In the genomic region with DNA sequence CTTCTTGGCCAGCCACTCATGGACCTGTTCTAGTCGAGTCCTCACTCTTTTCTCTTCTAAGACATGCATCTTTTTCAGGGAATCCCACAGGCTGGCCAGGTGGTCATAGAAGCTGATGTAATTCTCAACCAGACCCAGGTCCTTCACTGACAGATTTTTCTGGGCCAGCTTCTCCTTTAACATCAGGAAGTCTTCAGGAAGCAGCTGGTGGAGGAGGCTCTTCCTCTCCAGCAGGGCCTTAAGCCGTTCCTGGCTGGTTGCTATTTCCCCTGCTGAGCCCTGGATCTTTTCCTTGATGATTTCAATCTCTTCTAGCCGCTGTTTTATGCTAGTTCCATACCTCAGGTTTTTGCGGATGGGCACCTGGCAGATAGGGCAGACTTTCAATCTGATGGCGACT, we compare ENCODE assay signal across 21 cellular contexts. TPM values are rescaled to one million over a fixed set of nuclear protein-coding genes. Genes with fewer than 3 reads are reported as not detected.
DNase-seq lines count a peak whose midpoint lies in the region; ATAC-seq and TF ChIP-seq lines count a peak whose summit lies in the region.
"Had no signal": no experiment of that assay in that cellular context is flagged by ENCODE, and none has a peak within 500 bp of the region (broad histone marks: within the 10 kb centered on the region; RNA-seq: fewer than 3 reads in every experiment).

No MANE protein-coding gene starts in this region.

- no peaks in the 10 kb centered on the region for H3K9me3 Mint-ChIP-seq in activated naive CD4-positive, alpha-beta T cell treated with anti-CD3 and anti-CD28 coated beads for 36 hours
- no peaks in the 10 kb centered on the region for H3K9me3 Mint-ChIP-seq in nephron progenitor cell
- H3K9me3 Mint-ChIP-seq: IgD-negative memory B cell had no signal

- H3K4me3 Mint-ChIP-seq in activated naive CD4-positive, alpha-beta T cell treated with anti-CD3 and anti-CD28 coated beads for 36 hours, result no peak overlapping the region
- no peak overlapping the region for H3K4me3 Mint-ChIP-seq in nephron progenitor cell
- H3K4me3 Mint-ChIP-seq: IgD-negative memory B cell had no signal

- H3K36me3 ChIP-seq in HEK293 (ENCODE audit: control insufficient read depth in 2 of 2, insufficient read depth in 1 of 2, low read length in 2 of 2), result peaks cover 21 to 87% of the 10 kb centered on the region in 2 experiments; a peak in 2 of 3 replicates
- H3K36me3 ChIP-seq: uterus had no signal

- no peaks in the 10 kb centered on the region for H3K9me3 ChIP-seq in HEK293 (ENCODE audit: control insufficient read depth, insufficient read depth, low read depth, low read length)
- H3K9me3 ChIP-seq: mucosa of descending colon, uterus had no signal

- ATAC-seq in HG03354 (IDR thresholded peaks at IDR 0.05; ENCODE audit: poor library complexity, severe bottlenecking, unreplicated experiment) (no peak), HG03432 (IDR thresholded peaks at IDR 0.05; ENCODE audit: unreplicated experiment) (no peak)
- ATAC-seq: mucosa of descending colon had no signal

- H3K27ac ChIP-seq in HEK293 (ENCODE audit: extremely low read depth, low read depth, low read length), result no peak overlapping the region
- H3K27ac ChIP-seq in caudate nucleus (ENCODE audit: low read depth, low read length), result peak overlapping the region; percentile 13
- H3K27ac ChIP-seq: uterus, WERI-Rb-1 had no signal

- H3K27ac Mint-ChIP-seq in activated naive CD4-positive, alpha-beta T cell treated with anti-CD3 and anti-CD28 coated beads for 36 hours, result peak overlapping the region; percentile 64
- H3K27ac Mint-ChIP-seq in nephron progenitor cell, result peak overlapping the region; percentile 41

- peaks cover 4% of the 10 kb centered on the region for H3K4me1 Mint-ChIP-seq in activated naive CD4-positive, alpha-beta T cell treated with anti-CD3 and anti-CD28 coated beads for 36 hours (ENCODE audit: low read depth)
- H3K4me1 Mint-ChIP-seq in nephron progenitor cell, result no peaks in the 10 kb centered on the region

- no peaks in the 10 kb centered on the region; the same call in 1 of the 2 replicates for H3K4me1 ChIP-seq in HEK293 (ENCODE audit: control insufficient read depth, insufficient read depth, low read length)
- H3K4me1 ChIP-seq: uterus had no signal

- H3K4me3 ChIP-seq in HEK293 (ENCODE audit: low read depth, low read length), result no peak overlapping the region
- H3K4me3 ChIP-seq: mucosa of descending colon, smooth muscle cell, uterus had no signal

- intact Hi-C loops in activated naive CD4-positive, alpha-beta T cell treated with anti-CD3 and anti-CD28 coated beads for 36 hours (cut with micrococcal nuclease), result loop anchor here (2.0 kb wide), 1 partner anchor 29 kb away; no protein-coding TSS in a partner anchor

- TF ChIP-seq CTCF in HEK293 (tag by site-specific recombination; IDR thresholded peaks at IDR 0.05) (no peak), nephron progenitor cell (IDR thresholded peaks at IDR 0.05) (no peak)

- H3K27me3 Mint-ChIP-seq in activated naive CD4-positive, alpha-beta T cell treated with anti-CD3 and anti-CD28 coated beads for 36 hours (ENCODE audit: low read depth), result no peaks in the 10 kb centered on the region
- no peaks in the 10 kb centered on the region for H3K27me3 Mint-ChIP-seq in nephron progenitor cell (ENCODE audit: low read depth, poor library complexity)
- H3K27me3 Mint-ChIP-seq: IgD-negative memory B cell had no signal

- DNase-seq in activated naive CD4-positive, alpha-beta T cell treated with anti-CD3 and anti-CD28 coated beads for 36 hours, result no peak
- DNase-seq in activated naive CD4-positive, alpha-beta T cell (lab: John Stamatoyannopoulos, UW), result no peak
- DNase-seq in caudate nucleus (lab: John Stamatoyannopoulos, UW), result no peak
- DNase-seq in nephron progenitor cell, result no peak
- DNase-seq in NCI-H1694 (lab: John Stamatoyannopoulos, UW), result no peak
- DNase-seq: activated CD8-positive, alpha-beta memory T cell treated with anti-CD3 and anti-CD28 coated beads, Interleukin-2, amount 50 U/mL, for 48 hours; amniotic stem cell; DMS 273 treated with DMSO at 0.1 percent for 48 hours; erythroblast; islet precursor cell; mucosa of descending colon; NCI-H1048; NCI-H2107; stimulated activated naive CD4-positive, alpha-beta T cell treated with Interleukin-2 at 50 U/mL for 16 hours; uterus; WERI-Rb-1 had no signal

- CTCF ChIA-PET in activated naive CD4-positive, alpha-beta T cell treated with anti-CD3 and anti-CD28 coated beads for 36 hours (lab: Charles Lee), result interaction anchor here (1.1 to 1.4 kb wide), 4 partner anchors 24 to 153 kb away, joined by 3 read pairs; no protein-coding TSS in a partner anchor
- CTCF ChIA-PET in HEK293 (lab: Yijun Ruan, JAX), result interaction anchor here (0.6 to 5.9 kb wide), 7 partner anchors 13 to 86 kb away, joined by 3 to 63 read pairs (median 3); no protein-coding TSS in a partner anchor

- POLR2A ChIA-PET in HEK293 (lab: Yijun Ruan, JAX), result interaction anchor here (1.0 kb wide), 1 partner anchor 24 kb away, joined by 3 read pairs; no protein-coding TSS in a partner anchor

- H3K36me3 Mint-ChIP-seq in activated naive CD4-positive, alpha-beta T cell treated with anti-CD3 and anti-CD28 coated beads for 36 hours (ENCODE audit: low read depth), result peaks cover 37% of the 10 kb centered on the region
- H3K36me3 Mint-ChIP-seq in nephron progenitor cell (ENCODE audit: low read depth), result peaks cover 61% of the 10 kb centered on the region
- H3K36me3 Mint-ChIP-seq: IgD-negative memory B cell had no signal

TF ChIP-seq in HEK293, 187 proteins besides CTCF, POLR2A, EP300 and RAD21:
- TF ChIP-seq HOXD13 (CRISPR knock-in tag; IDR thresholded peaks at IDR 0.05; ENCODE audit: borderline replicate concordance) (no peak), ZNF394 (tag by site-specific recombination; IDR thresholded peaks at IDR 0.05; ENCODE audit: borderline replicate concordance) (peak; percentile 36; the same call in 1 of the 2 replicates)

RNA-seq across cellular contexts. Expression of a gene that starts 28.6 kb away (rescaled TPM):
- 10 to 100 TPM; 40.6 to 41.2 TPM for total RNA-seq in activated naive CD4-positive, alpha-beta T cell treated with anti-CD3 and anti-CD28 coated beads for 36 hours

RNA-seq across cellular contexts. Expression of a gene that starts 30.1 kb away (rescaled TPM):
- 10 to 100 TPM; 18.2 to 19.0 TPM for total RNA-seq in activated naive CD4-positive, alpha-beta T cell treated with anti-CD3 and anti-CD28 coated beads for 36 hours

RNA-seq across cellular contexts. Expression of a gene that starts 59.7 kb away (rescaled TPM):
- 10 to 100 TPM; 50.6 to 54.4 TPM for total RNA-seq in activated naive CD4-positive, alpha-beta T cell treated with anti-CD3 and anti-CD28 coated beads for 36 hours
